Comparison of ENCODE assay signal across 24 cellular contexts in genomic region chr4:78787392-78788004, GRCh38. TPM values are rescaled to one million over a fixed set of nuclear protein-coding genes. Genes with fewer than 3 reads are reported as not detected.
DNase-seq lines count a peak whose midpoint lies in the region; ATAC-seq and TF ChIP-seq lines count a peak whose summit lies in the region.
"Had no signal": no experiment of that assay in that cellular context is flagged by ENCODE, and none has a peak within 500 bp of the region (broad histone marks: within the 10 kb centered on the region; RNA-seq: fewer than 3 reads in every experiment).

No MANE protein-coding gene starts in this region.

- H3K27me3 ChIP-seq in BLaER1 treated with 17β-estradiol and CSF1 and Interleukin-3, amounts not matched to agents 10 nM and 100 nM = no peaks in the 10 kb centered on the region
- H3K27me3 ChIP-seq in endodermal cell (ENCODE audit: control insufficient read depth, insufficient read depth, low read length, poor library complexity, severe bottlenecking) (no peaks in the 10 kb centered on the region), HAP-1 (ENCODE audit: low read depth) (no peaks in the 10 kb centered on the region)
- H3K27me3 ChIP-seq: gastroesophageal sphincter, neutrophil, sigmoid colon, transverse colon had no signal

- H3K27ac Mint-ChIP-seq in IgD-negative memory B cell (peak overlapping the region; percentile 60 to 80 (median 67)), endodermal cell (no peak overlapping the region), nephron (peak overlapping the region in 2 of 3 experiments; percentile 36 to 37)
- H3K27ac Mint-ChIP-seq: activated naive CD8-positive, alpha-beta T cell treated with anti-CD3 and anti-CD28 coated beads for 36 hours; progenitor cell of endocrine pancreas; T-helper 1 cell treated with Interleukin-12 subunit alpha and Interleukin-12 subunit beta and Interleukin-4 antibody, amounts not matched to agents 30 μg/mL and 1 μg/mL, for 36 hours had no signal

- WGBS in endodermal cell (ENCODE audit: insufficient coverage in 1 of 2, insufficient read length in 1 of 2), 2 experiments = 33 to 46% methylated on average over 2 of the region's 2 CpGs

- H3K27ac ChIP-seq in BLaER1 treated with 17β-estradiol and CSF1 and Interleukin-3, amounts not matched to agents 10 nM and 100 nM = peak overlapping the region in 2 of 11 experiments; percentile 2 to 12; a peak in 2 of 22 replicates
- no peak overlapping the region for H3K27ac ChIP-seq in endodermal cell (ENCODE audit: low read depth, low read length)
- H3K27ac ChIP-seq: gastroesophageal sphincter, neutrophil, sigmoid colon, transverse colon had no signal

- peak overlapping the region in 2 of 11 experiments; percentile 20 to 46; a peak in 2 of 22 replicates for H3K9ac ChIP-seq in BLaER1 treated with 17β-estradiol and CSF1 and Interleukin-3, amounts not matched to agents 10 nM and 100 nM
- no peak overlapping the region for H3K9ac ChIP-seq in endodermal cell (ENCODE audit: extremely low read depth, low read length, poor library complexity, severe bottlenecking)

- no peak for ATAC-seq in HG03520 (IDR thresholded peaks at IDR 0.05; ENCODE audit: unreplicated experiment)
- ATAC-seq: gastroesophageal sphincter, Right ventricle myocardium inferior, SK-N-SH treated with all-trans-retinoic acid at 6 μM for 48 hours had no signal

- H3K9me3 ChIP-seq in BLaER1 treated with 17β-estradiol and CSF1 and Interleukin-3, amounts not matched to agents 10 nM and 100 nM (replicated peaks in 1 of 11) = peaks cover 0 to 44% (median 23%) of the 10 kb centered on the region in 11 experiments; a peak in 13 of 22 replicates
- H3K9me3 ChIP-seq in endodermal cell (ENCODE audit: control insufficient read depth, low read length) (peaks cover 13% of the 10 kb centered on the region), HAP-1 (no peaks in the 10 kb centered on the region)
- H3K9me3 ChIP-seq: gastroesophageal sphincter, neutrophil, sigmoid colon, transverse colon had no signal

- H3K4me3 Mint-ChIP-seq in IgD-negative memory B cell (peak overlapping the region in 3 of 4 donors; percentile 3 to 59 (median 20)), endodermal cell (peak overlapping the region; percentile 12), nephron (no peak overlapping the region)
- H3K4me3 Mint-ChIP-seq: activated naive CD8-positive, alpha-beta T cell treated with anti-CD3 and anti-CD28 coated beads for 36 hours; T-helper 1 cell treated with Interleukin-12 subunit alpha and Interleukin-12 subunit beta and Interleukin-4 antibody, amounts not matched to agents 30 μg/mL and 1 μg/mL, for 36 hours had no signal

- H3K36me3 ChIP-seq in BLaER1 treated with 17β-estradiol and CSF1 and Interleukin-3, amounts not matched to agents 10 nM and 100 nM = peaks cover 45 to 100% (median 83%) of the 10 kb centered on the region in 11 experiments
- H3K36me3 ChIP-seq in endodermal cell (ENCODE audit: control insufficient read depth, insufficient read depth, low read length) (peaks cover 5% of the 10 kb centered on the region), HAP-1 (replicated peaks) (no peaks in the 10 kb centered on the region)
- H3K36me3 ChIP-seq: gastroesophageal sphincter, neutrophil, sigmoid colon, transverse colon had no signal

- H3K4me1 ChIP-seq in BLaER1 treated with 17β-estradiol and CSF1 and Interleukin-3, amounts not matched to agents 10 nM and 100 nM = peaks cover 28 to 100% (median 40%) of the 10 kb centered on the region in 10 experiments
- H3K4me1 ChIP-seq in endodermal cell (ENCODE audit: control insufficient read depth, insufficient read depth, low read length) = no peaks in the 10 kb centered on the region
- H3K4me1 ChIP-seq in HAP-1 = no peaks in the 10 kb centered on the region

- TF ChIP-seq CTCF in endodermal cell (conservative IDR thresholded peaks at IDR 0.05) = no peak
- no peak for TF ChIP-seq CTCF in nephron (IDR thresholded peaks at IDR 0.05; ENCODE audit: unreplicated experiment in 3 of 3)

- no peaks in the 10 kb centered on the region for H3K9me3 Mint-ChIP-seq in IgD-negative memory B cell
- H3K9me3 Mint-ChIP-seq in endodermal cell = no peaks in the 10 kb centered on the region
- H3K9me3 Mint-ChIP-seq in nephron = no peaks in the 10 kb centered on the region
- H3K9me3 Mint-ChIP-seq: activated naive CD8-positive, alpha-beta T cell treated with anti-CD3 and anti-CD28 coated beads for 36 hours; T-helper 1 cell treated with Interleukin-12 subunit alpha and Interleukin-12 subunit beta and Interleukin-4 antibody, amounts not matched to agents 30 μg/mL and 1 μg/mL, for 36 hours had no signal

- H3K4me2 ChIP-seq in BLaER1 treated with 17β-estradiol and CSF1 and Interleukin-3, amounts not matched to agents 10 nM and 100 nM = peak overlapping the region in 10 of 11 experiments; percentile 3 to 99 (median 44); a peak in 13 of 22 replicates

- H3K27me3 Mint-ChIP-seq in IgD-negative memory B cell (no peaks in the 10 kb centered on the region), endodermal cell (ENCODE audit: insufficient read depth) (no peaks in the 10 kb centered on the region), nephron (ENCODE audit: low read depth) (no peaks in the 10 kb centered on the region)
- H3K27me3 Mint-ChIP-seq: activated naive CD8-positive, alpha-beta T cell treated with anti-CD3 and anti-CD28 coated beads for 36 hours; progenitor cell of endocrine pancreas had no signal

- H3K4me3 ChIP-seq in BLaER1 treated with 17β-estradiol and CSF1 and Interleukin-3, amounts not matched to agents 10 nM and 100 nM = peak overlapping the region in 2 of 10 experiments; percentile 1 to 14; a peak in 1 of 20 replicates
- H3K4me3 ChIP-seq in endodermal cell (ENCODE audit: low read length) (peak overlapping the region; percentile 39), HAP-1 (no peak overlapping the region)
- H3K4me3 ChIP-seq: gastroesophageal sphincter, sigmoid colon, transverse colon had no signal

- in situ Hi-C loops in HAP-1 (cut with MboI; ENCODE audit: low sequenced_read_pairs) = no loop called here

- peaks cover 7% of the 10 kb centered on the region for H3K36me3 Mint-ChIP-seq in IgD-negative memory B cell
- peaks cover 8% of the 10 kb centered on the region for H3K36me3 Mint-ChIP-seq in endodermal cell (ENCODE audit: low read depth)
- peaks cover 5% of the 10 kb centered on the region for H3K36me3 Mint-ChIP-seq in nephron (ENCODE audit: low read depth)

- H3K4me1 Mint-ChIP-seq in IgD-negative memory B cell (peaks cover 47 to 62% (median 53%) of the 10 kb centered on the region in 3 donors), endodermal cell (peaks cover 42% of the 10 kb centered on the region), nephron (peaks cover 24% of the 10 kb centered on the region)

- peaks cover 8 to 100% (median 98%) of the 10 kb centered on the region in 11 experiments; a peak in 21 of 22 replicates for H4K20me1 ChIP-seq in BLaER1 treated with 17β-estradiol and CSF1 and Interleukin-3, amounts not matched to agents 10 nM and 100 nM

- DNase-seq in endodermal cell (no peak), HAP-1 (ENCODE audit: low spot score in 2 of 2) (no peak), SIG-M5 (lab: John Stamatoyannopoulos, UW) (no peak), iPS-NIHi7 (ENCODE audit: extremely low spot score) (no peak)
- DNase-seq: activated CD4-positive, alpha-beta T cell treated with anti-CD3 and anti-CD28 coated beads for 1 hour; activated effector memory CD4-positive, alpha-beta T cell treated with Interleukin-2 at 50 U/mL for 16 hours; activated naive CD8-positive, alpha-beta T cell treated with anti-CD3 and anti-CD28 coated beads for 36 hours; anterior cingulate cortex; DMS53; NCI-H1092 treated with DMSO at 0.1 percent for 48 hours; NCI-H2029; sigmoid colon; stimulated activated CD4-positive, alpha-beta T cell treated with anti-CD3 and anti-CD28 coated beads, Interleukin-4, amount 100 ng/mL, for 1 hour; transverse colon had no signal

RNA-seq across cellular contexts. Expression of gene BMP2K, which starts 11.3 kb away (rescaled TPM):
- 24.1 TPM for polyA plus RNA-seq in IgD-negative memory B cell
- 10 to 100 TPM; 39.4 to 49.1 TPM for total RNA-seq in endodermal cell
- polyA plus RNA-seq in endodermal cell (2013, experiment 1 of 2) = 22.3 TPM
- 19.3 TPM for polyA plus RNA-seq in endodermal cell (2013, experiment 2 of 2)

Comparison
In these comparisons a context has a peak if more than half of its experiments do, and no peak if none do; other contexts are left out.
1. H3K4me3 Mint-ChIP-seq: peak in IgD-negative memory B cell (3 of 4) and endodermal cell (single experiment); none in nephron (0 of 3).